Comparison of ENCODE assay signal across 2 cellular contexts in genomic region chr5:13973724-13974123, GRCh38.
TF ChIP-seq lines count a peak whose summit lies in the region.

No MANE protein-coding gene starts in this region.

TF ChIP-seq in HepG2, 621 proteins besides CTCF, POLR2A, EP300 and RAD21 (continued from another document):
- no peak for TF ChIP-seq FOXP1 (IDR thresholded peaks at IDR 0.05)
- TF ChIP-seq FOXP1 (CRISPR knock-in tag; IDR thresholded peaks at IDR 0.05) = no peak
- peak; percentile 81 for TF ChIP-seq ATF7 (IDR thresholded peaks at IDR 0.05)
- no peak for TF ChIP-seq ATF7 (CRISPR knock-in tag; IDR thresholded peaks at IDR 0.05)

TF ChIP-seq in HEK293, 187 proteins besides CTCF, POLR2A, EP300 and RAD21 (continued from another document):
- peak; percentile 34; the same call in 1 of the 2 replicates for TF ChIP-seq ATF2 (tag by site-specific recombination; IDR thresholded peaks at IDR 0.05; ENCODE audit: low read depth)
- TF ChIP-seq, protein P1, sequence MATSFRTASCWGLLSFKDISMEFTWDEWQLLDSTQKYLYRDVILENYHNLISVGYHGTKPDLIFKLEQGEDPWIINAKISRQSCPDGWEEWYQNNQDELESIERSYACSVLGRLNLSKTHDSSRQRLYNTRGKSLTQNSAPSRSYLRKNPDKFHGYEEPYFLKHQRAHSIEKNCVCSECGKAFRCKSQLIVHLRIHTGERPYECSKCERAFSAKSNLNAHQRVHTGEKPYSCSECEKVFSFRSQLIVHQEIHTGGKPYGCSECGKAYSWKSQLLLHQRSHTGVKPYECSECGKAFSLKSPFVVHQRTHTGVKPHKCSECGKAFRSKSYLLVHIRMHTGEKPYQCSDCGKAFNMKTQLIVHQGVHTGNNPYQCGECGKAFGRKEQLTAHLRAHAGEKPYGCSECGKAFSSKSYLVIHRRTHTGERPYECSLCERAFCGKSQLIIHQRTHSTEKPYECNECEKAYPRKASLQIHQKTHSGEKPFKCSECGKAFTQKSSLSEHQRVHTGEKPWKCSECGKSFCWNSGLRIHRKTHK (tag by site-specific recombination; IDR thresholded peaks at IDR 0.05) = no peak
